12 cellular contexts compared by ENCODE assay signal in the genomic region with DNA sequence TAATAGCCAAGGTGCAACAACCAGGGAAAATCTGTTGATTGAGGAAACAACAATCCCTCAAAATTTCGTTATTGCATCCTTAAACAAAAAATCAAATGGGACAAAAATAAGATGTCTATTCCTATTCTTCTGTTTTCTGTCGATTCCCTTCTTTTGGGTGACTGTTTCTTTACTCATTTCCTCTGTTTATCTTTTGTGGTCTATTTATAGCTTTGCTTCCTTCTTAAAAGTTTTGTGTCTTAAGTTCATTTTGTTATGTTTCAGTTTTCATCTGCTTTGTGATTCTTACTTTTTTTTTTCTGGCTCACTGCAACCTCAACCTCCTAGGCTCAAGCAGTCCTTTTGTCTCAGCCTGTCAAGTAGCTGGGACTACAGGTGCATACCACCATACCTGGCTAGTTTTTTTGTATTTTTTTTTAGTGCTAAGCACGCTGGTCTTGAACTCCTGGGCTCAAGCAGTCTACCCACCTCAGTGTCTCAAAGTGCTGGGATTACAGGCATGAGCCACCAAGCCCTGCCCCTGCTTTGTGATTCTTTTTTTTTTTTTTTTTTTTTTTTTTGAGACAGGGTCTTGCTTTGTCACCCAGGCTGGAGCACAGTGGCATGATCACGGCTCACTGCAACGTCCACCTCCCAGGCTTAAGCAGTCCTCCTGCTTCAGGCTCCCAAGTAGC. TPM values are rescaled to one million over a fixed set of nuclear protein-coding genes. Genes with fewer than 3 reads are reported as not detected.
DNase-seq lines count a peak whose midpoint lies in the region; FAIRE-seq and TF ChIP-seq lines count a peak whose summit lies in the region.
"Had no signal": no experiment of that assay in that cellular context is flagged by ENCODE, and none has a peak within 500 bp of the region (broad histone marks: within the 10 kb centered on the region; RNA-seq: fewer than 3 reads in every experiment).

No MANE protein-coding gene starts in this region.

- peak overlapping the region; percentile 77 for H3K27ac Mint-ChIP-seq in activated CD4-positive, alpha-beta memory T cell treated with anti-CD3 and anti-CD28 coated beads, Interleukin-2, amount 10 ng/mL, durations not matched to agents 7 days and 5 days
- no peak overlapping the region for H3K27ac Mint-ChIP-seq in Caco-2 (ENCODE audit: unreplicated experiment)

- DNase-seq in AG08395 (ENCODE audit: low spot score) (peak; percentile 64), ELR (ENCODE audit: low read depth) (peak; percentile 74), fibroblast of mammary gland (ENCODE audit: low read depth) (peak; percentile 69), ureter (ENCODE audit: low spot score) (no peak), Caco-2 (no peak), GM12891 (ENCODE audit: insufficient read length, low spot score) (no peak)
- DNase-seq in activated CD4-positive, alpha-beta memory T cell treated with anti-CD3 and anti-CD28 coated beads, Interleukin-2, amount 10 ng/mL, durations not matched to agents 7 days and 5 days = no peak
- no peak for DNase-seq in effector CD8-positive, alpha-beta T cell (lab: John Stamatoyannopoulos, UW)
- DNase-seq: DMS79 treated with DMSO at 0.1 percent for 48 hours, NCI-H226, sigmoid colon had no signal

- no peaks in the 10 kb centered on the region for H3K27me3 Mint-ChIP-seq in activated CD4-positive, alpha-beta memory T cell treated with anti-CD3 and anti-CD28 coated beads, Interleukin-2, amount 10 ng/mL, durations not matched to agents 7 days and 5 days
- no peaks in the 10 kb centered on the region for H3K27me3 Mint-ChIP-seq in Caco-2 (ENCODE audit: insufficient read depth, unreplicated experiment)

- no peak for TF ChIP-seq CTCF in fibroblast of mammary gland (conservative IDR thresholded peaks at IDR 0.05; ENCODE audit: control insufficient read depth, insufficient read depth, low read depth, low read length)
- no peak for TF ChIP-seq CTCF in Caco-2 (IDR thresholded peaks at IDR 0.05; ENCODE audit: insufficient read depth in 1 of 2, low read depth in 1 of 2, low read length in 1 of 2, severe bottlenecking in 1 of 2, unreplicated experiment in 1 of 2)

- peaks cover 47% of the 10 kb centered on the region for H3K9me3 Mint-ChIP-seq in activated CD4-positive, alpha-beta memory T cell treated with anti-CD3 and anti-CD28 coated beads, Interleukin-2, amount 10 ng/mL, durations not matched to agents 7 days and 5 days
- H3K9me3 Mint-ChIP-seq in Caco-2 (ENCODE audit: unreplicated experiment) = peaks cover 8% of the 10 kb centered on the region

- POLR2A ChIA-PET in activated CD4-positive, alpha-beta memory T cell treated with anti-CD3 and anti-CD28 coated beads, Interleukin-2, amount 10 ng/mL, durations not matched to agents 7 days and 5 days (lab: Charles Lee) = interaction anchor here (2.9 kb wide), 1 partner anchor 10 kb away, joined by 20 read pairs; the partner anchor contains the start of genes ZNF146 and ZNF565
- POLR2A ChIA-PET in Caco-2 (lab: Charles Lee) = no interaction called here

- CTCF ChIA-PET in activated CD4-positive, alpha-beta memory T cell treated with anti-CD3 and anti-CD28 coated beads, Interleukin-2, amount 10 ng/mL, durations not matched to agents 7 days and 5 days (lab: Charles Lee) = no interaction called here
- CTCF ChIA-PET in Caco-2 (lab: Charles Lee) = no interaction called here

- H3K36me3 Mint-ChIP-seq in activated CD4-positive, alpha-beta memory T cell treated with anti-CD3 and anti-CD28 coated beads, Interleukin-2, amount 10 ng/mL, durations not matched to agents 7 days and 5 days (ENCODE audit: low read depth) = peaks cover 92% of the 10 kb centered on the region
- H3K36me3 Mint-ChIP-seq in Caco-2 (ENCODE audit: insufficient read depth, unreplicated experiment) = peaks cover 94% of the 10 kb centered on the region

- intact Hi-C loops in Caco-2 (cut with micrococcal nuclease; ENCODE audit: unreplicated experiment) = no loop called here

- peak overlapping the region; percentile 33 for H3K4me3 Mint-ChIP-seq in activated CD4-positive, alpha-beta memory T cell treated with anti-CD3 and anti-CD28 coated beads, Interleukin-2, amount 10 ng/mL, durations not matched to agents 7 days and 5 days
- no peak overlapping the region for H3K4me3 Mint-ChIP-seq in Caco-2 (ENCODE audit: unreplicated experiment)

- FAIRE-seq in GM12891 (lab: Jason Lieb, UNC) = no peak

- peaks cover 5% of the 10 kb centered on the region for H3K36me3 ChIP-seq in Caco-2 (ENCODE audit: control insufficient read depth, insufficient read depth, low read length)

- H3K4me1 Mint-ChIP-seq in activated CD4-positive, alpha-beta memory T cell treated with anti-CD3 and anti-CD28 coated beads, Interleukin-2, amount 10 ng/mL, durations not matched to agents 7 days and 5 days = peaks cover 22% of the 10 kb centered on the region
- no peaks in the 10 kb centered on the region for H3K4me1 Mint-ChIP-seq in Caco-2 (ENCODE audit: low read depth, unreplicated experiment)

- no TSS peak for BruUV-seq in Caco-2 (replicated peaks; lab: Mats Ljungman, UMichigan)

- no peaks in the 10 kb centered on the region for H3K4me1 ChIP-seq in Caco-2

- H3K4me3 ChIP-seq in fibroblast of mammary gland (ENCODE audit: control insufficient read depth, low read depth, low read length) = no peak overlapping the region
- H3K4me3 ChIP-seq in Caco-2 (ENCODE audit: low read depth, low read length) = no peak overlapping the region
- H3K4me3 ChIP-seq: lung, sigmoid colon had no signal

- no peak for TF ChIP-seq POLR2A in GM12891 (IDR thresholded peaks at IDR 0.05; ENCODE audit: low read depth, low read length)

- H3K9me3 ChIP-seq in Caco-2 = no peaks in the 10 kb centered on the region
- H3K9me3 ChIP-seq: sigmoid colon had no signal

- no peaks in the 10 kb centered on the region for H3K27me3 ChIP-seq in Caco-2 (replicated peaks; ENCODE audit: control insufficient read depth, insufficient read depth, low read length)
- H3K27me3 ChIP-seq: sigmoid colon had no signal

TF ChIP-seq in GM12891, 5 proteins besides CTCF, POLR2A, EP300 and RAD21:
- TF ChIP-seq PAX5 (IDR thresholded peaks at IDR 0.05; ENCODE audit: insufficient read depth, low read length, severe bottlenecking) (no peak), SPI1 (IDR thresholded peaks at IDR 0.05; ENCODE audit: low read depth, low read length) (no peak), TAF1 (IDR thresholded peaks at IDR 0.05; ENCODE audit: low read depth, low read length) (no peak), POLR2AphosphoS5 (IDR thresholded peaks at IDR 0.05; ENCODE audit: low read depth, low read length) (no peak), POU2F2 (IDR thresholded peaks at IDR 0.05; ENCODE audit: low read depth, low read length) (no peak)

RNA-seq across cellular contexts. Expression of gene ZNF146, which starts 10.4 kb away (rescaled TPM):
- 10 to 100 TPM; 64.6 to 68.4 TPM for total RNA-seq in activated CD4-positive, alpha-beta memory T cell treated with anti-CD3 and anti-CD28 coated beads, Interleukin-2, amount 10 ng/mL, durations not matched to agents 7 days and 5 days
- total RNA-seq in ureter (70.3 TPM), Caco-2 (2022) (76.1 and 76.4 TPM in 2 replicates)
- polyA plus RNA-seq in GM12891 (2012; ENCODE audit: low read depth, missing spikeins) = 30.6 TPM

RNA-seq across cellular contexts. Expression of gene ZNF565, which starts 10.9 kb away (rescaled TPM):
- total RNA-seq in activated CD4-positive, alpha-beta memory T cell treated with anti-CD3 and anti-CD28 coated beads, Interleukin-2, amount 10 ng/mL, durations not matched to agents 7 days and 5 days = 1 to 10 TPM; 2.0 to 3.5 TPM
- total RNA-seq in ureter (7.5 TPM), Caco-2 (2022) (3.8 and 4.1 TPM in 2 replicates)
- 1.0 TPM for polyA plus RNA-seq in GM12891 (2012; ENCODE audit: low read depth, missing spikeins)

Comparison
In these comparisons a context has a peak if more than half of its experiments do, and no peak if none do; other contexts are left out.
1. DNase-seq: peak in AG08395 (single experiment), ELR (single experiment) and fibroblast of mammary gland (single experiment); none in activated CD4-positive, alpha-beta memory T cell treated with anti-CD3 and anti-CD28 coated beads, Interleukin-2, amount 10 ng/mL, durations not matched to agents 7 days and 5 days (single experiment), effector CD8-positive, alpha-beta T cell (single experiment), ureter (single experiment), Caco-2 (0 of 2) and GM12891 (single experiment).